1 cellular context compared by ENCODE assay signal in the genomic region with DNA sequence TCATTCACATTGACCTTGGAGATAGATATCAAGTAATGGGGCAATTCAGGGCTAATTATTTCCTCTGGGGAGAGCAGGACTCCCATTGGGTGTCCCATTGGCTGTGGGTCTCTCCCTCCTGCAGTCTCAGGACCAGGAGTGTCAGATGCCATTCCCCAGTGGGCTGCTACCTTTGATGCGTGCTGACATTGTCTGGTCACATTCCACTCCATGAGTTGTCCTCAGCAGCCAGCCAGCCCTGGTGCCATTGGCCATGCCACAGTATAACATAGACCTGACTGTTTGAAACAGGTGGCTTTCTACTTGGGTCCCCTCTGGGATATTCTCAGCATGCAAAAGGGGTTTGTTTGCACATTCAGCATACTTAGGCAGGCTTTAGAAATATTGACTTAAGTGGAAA.
TF ChIP-seq lines count a peak whose summit lies in the region.

No MANE protein-coding gene starts in this region.

TF ChIP-seq in HepG2, 621 proteins besides CTCF, POLR2A, EP300 and RAD21:
- TF ChIP-seq ERF (CRISPR knock-in tag; IDR thresholded peaks at IDR 0.05) = no peak
- no peak for TF ChIP-seq JUN (CRISPR knock-in tag; IDR thresholded peaks at IDR 0.05)
- no peak for TF ChIP-seq HOXA9 (CRISPR knock-in tag; IDR thresholded peaks at IDR 0.05; ENCODE audit: borderline replicate concordance)
- no peak for TF ChIP-seq NFE2L2 (IDR thresholded peaks at IDR 0.05; ENCODE audit: low read length)
- no peak for TF ChIP-seq ZBTB7A (CRISPR knock-in tag; IDR thresholded peaks at IDR 0.05)
- TF ChIP-seq MAFK (conservative IDR thresholded peaks at IDR 0.05 in 1 of 2, IDR thresholded peaks at IDR 0.05 in 1 of 2; ENCODE audit: low read length in 2 of 2) = no peak
- TF ChIP-seq ZNF121 (CRISPR knock-in tag; IDR thresholded peaks at IDR 0.05) = no peak
- TF ChIP-seq JDP2 (CRISPR knock-in tag; IDR thresholded peaks at IDR 0.05; ENCODE audit: borderline replicate concordance) = no peak
- TF ChIP-seq, protein P1, sequence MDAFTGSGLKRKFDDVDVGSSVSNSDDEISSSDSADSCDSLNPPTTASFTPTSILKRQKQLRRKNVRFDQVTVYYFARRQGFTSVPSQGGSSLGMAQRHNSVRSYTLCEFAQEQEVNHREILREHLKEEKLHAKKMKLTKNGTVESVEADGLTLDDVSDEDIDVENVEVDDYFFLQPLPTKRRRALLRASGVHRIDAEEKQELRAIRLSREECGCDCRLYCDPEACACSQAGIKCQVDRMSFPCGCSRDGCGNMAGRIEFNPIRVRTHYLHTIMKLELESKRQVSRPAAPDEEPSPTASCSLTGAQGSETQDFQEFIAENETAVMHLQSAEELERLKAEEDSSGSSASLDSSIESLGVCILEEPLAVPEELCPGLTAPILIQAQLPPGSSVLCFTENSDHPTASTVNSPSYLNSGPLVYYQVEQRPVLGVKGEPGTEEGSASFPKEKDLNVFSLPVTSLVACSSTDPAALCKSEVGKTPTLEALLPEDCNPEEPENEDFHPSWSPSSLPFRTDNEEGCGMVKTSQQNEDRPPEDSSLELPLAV (CRISPR knock-in tag; conservative IDR thresholded peaks at IDR 0.05; ENCODE audit: low read depth) = no peak
- TF ChIP-seq RCOR2 (CRISPR knock-in tag; IDR thresholded peaks at IDR 0.05) = no peak
